In genomic region chr6:159473844-159474243, GRCh38 we compare ENCODE assay signal across 23 cellular contexts.
DNase-seq lines count a peak whose midpoint lies in the region; ATAC-seq and TF ChIP-seq lines count a peak whose summit lies in the region.
"Had no signal": no experiment of that assay in that cellular context is flagged by ENCODE, and none has a peak within 500 bp of the region (broad histone marks: within the 10 kb centered on the region; RNA-seq: fewer than 3 reads in every experiment).

No MANE protein-coding gene starts in this region.

- H3K36me3 ChIP-seq in sigmoid colon: no peaks in the 10 kb centered on the region
- H3K36me3 ChIP-seq: HAP-1, MG63 had no signal

- TF ChIP-seq POLR2A in sigmoid colon (IDR thresholded peaks at IDR 0.05): no peak

- no peaks in the 10 kb centered on the region for H3K9me3 ChIP-seq in sigmoid colon
- H3K9me3 ChIP-seq: A549, HAP-1, MG63 had no signal

- intact Hi-C loops in sigmoid colon (cut with DNase I): no loop called here

- H3K4me1 ChIP-seq in sigmoid colon: peaks cover 0 to 8% (median 0%) of the 10 kb centered on the region in 4 donors
- H3K4me1 ChIP-seq: A549, HAP-1 had no signal

- WGBS in sigmoid colon, 2 donors: 72 to 79% methylated on average over 3 of the region's 3 CpGs

- H3K27me3 ChIP-seq in sigmoid colon: no peaks in the 10 kb centered on the region
- H3K27me3 ChIP-seq: BLaER1 treated with 17β-estradiol and CSF1 and Interleukin-3, amounts not matched to agents 10 nM and 100 nM; MG63 had no signal

- in situ Hi-C loops in GM13977 (cut with MboI; ENCODE audit: low pct_unique_long_range_greater_than_20kb, low sequenced_read_pairs, unreplicated experiment): no loop called here

- DNase-seq in DMS 273 (lab: John Stamatoyannopoulos, UW; ENCODE audit: unreplicated experiment): peak; percentile 62
- DNase-seq in RPMI7951 (ENCODE audit: low read depth): peak; percentile 50
- peak; percentile 13 for DNase-seq in fibroblast of peridontal ligament (ENCODE audit: extremely low read depth)
- peak; percentile 90 for DNase-seq in sigmoid colon
- DNase-seq in Kasumi-1 (lab: John Stamatoyannopoulos, UW): no peak
- no peak for DNase-seq in GM13977 (ENCODE audit: low spot score)
- DNase-seq: Calu3; CD8-positive, alpha-beta T cell; DMS79; IMR-90; MG63; NCI-H1048; NCI-H1436; NCI-H1930; NCI-H2171; NCI-H510A; NCI-H774; RPMI8226 had no signal

- no peak overlapping the region for H3K4me3 ChIP-seq in sigmoid colon
- H3K4me3 ChIP-seq: A549; BLaER1 treated with 17β-estradiol and CSF1 and Interleukin-3, amounts not matched to agents 10 nM and 100 nM; HAP-1; MG63 had no signal

- TF ChIP-seq CTCF in sigmoid colon (IDR thresholded peaks at IDR 0.05) (no peak), GM13977 (IDR thresholded peaks at IDR 0.05; ENCODE audit: extremely low read depth, insufficient read depth, missing control alignments) (no peak)

- ATAC-seq in HG03159 (IDR thresholded peaks at IDR 0.05; ENCODE audit: unreplicated experiment): no peak
- ATAC-seq: A549; CD8-positive, alpha-beta T cell had no signal

- TF ChIP-seq EP300 in sigmoid colon (IDR thresholded peaks at IDR 0.05): peak in 1 of 4 donors; percentile 4

- H3K27ac ChIP-seq in sigmoid colon: no peak overlapping the region
- H3K27ac ChIP-seq: A549; BLaER1 treated with 17β-estradiol and CSF1 and Interleukin-3, amounts not matched to agents 10 nM and 100 nM; HL-60 had no signal

Comparison
In these comparisons a context has a peak if more than half of its experiments do, and no peak if none do; other contexts are left out.
1. DNase-seq: peak in DMS 273 (single experiment), RPMI7951 (single experiment), fibroblast of peridontal ligament (single experiment) and sigmoid colon (single experiment); none in Kasumi-1 (0 of 2) and GM13977 (single experiment).